ENCODE assay signal across 8 cellular contexts in genomic region chr1:179079113-179079761, GRCh38. TPM values are rescaled to one million over a fixed set of nuclear protein-coding genes. Genes with fewer than 3 reads are reported as not detected.
DNase-seq lines count a peak whose midpoint lies in the region; ATAC-seq, FAIRE-seq and TF ChIP-seq lines count a peak whose summit lies in the region.

No MANE protein-coding gene starts in this region.

- peaks cover 21% of the 10 kb centered on the region for H3K4me1 ChIP-seq in CD8-positive, alpha-beta memory T cell (ENCODE audit: insufficient read depth, low read length)

- H3K4me1 Mint-ChIP-seq in CD8-positive, alpha-beta memory T cell, result peaks cover 23 to 34% (median 25%) of the 10 kb centered on the region in 3 donors
- H3K4me1 Mint-ChIP-seq in T-helper 1 cell treated with Interleukin-12 subunit alpha and Interleukin-12 subunit beta and Interleukin-4 antibody, amounts not matched to agents 30 μg/mL and 1 μg/mL, for 36 hours (ENCODE audit: low read depth), result peaks cover 21% of the 10 kb centered on the region

- POLR2A ChIA-PET in CD8-positive, alpha-beta memory T cell (lab: Charles Lee), result interaction anchor here (0.6 kb wide), 3 partner anchors 43 to 735 kb away, joined by 3 read pairs; no protein-coding TSS in a partner anchor

- no peaks in the 10 kb centered on the region for H3K9me3 Mint-ChIP-seq in CD8-positive, alpha-beta memory T cell
- H3K9me3 Mint-ChIP-seq in T-helper 1 cell treated with Interleukin-12 subunit alpha and Interleukin-12 subunit beta and Interleukin-4 antibody, amounts not matched to agents 30 μg/mL and 1 μg/mL, for 36 hours, result no peaks in the 10 kb centered on the region

- FAIRE-seq in bronchial epithelial cell (lab: Jason Lieb, UNC), result no peak

- CTCF ChIA-PET in CD8-positive, alpha-beta memory T cell (lab: Charles Lee), result interaction anchor here (0.6 to 4.8 kb wide), 14 partner anchors 9 to 732 kb away, joined by 3 to 54 read pairs (median 4); partner anchors contain the start of genes AXDND1 and SOAT1

- H3K4me3 Mint-ChIP-seq in CD8-positive, alpha-beta memory T cell, result peak overlapping the region in 3 of 7 donors; percentile 11 to 63 (median 42)
- no peak overlapping the region for H3K4me3 Mint-ChIP-seq in T-helper 1 cell treated with Interleukin-12 subunit alpha and Interleukin-12 subunit beta and Interleukin-4 antibody, amounts not matched to agents 30 μg/mL and 1 μg/mL, for 36 hours

- TF ChIP-seq CTCF in bronchial epithelial cell (IDR thresholded peaks at IDR 0.05; ENCODE audit: insufficient read depth, low read length, severe bottlenecking) (peak; percentile 61), kidney epithelial cell (IDR thresholded peaks at IDR 0.05; ENCODE audit: insufficient read depth, low read length, poor library complexity, severe bottlenecking) (peak; percentile 71)

- no peaks in the 10 kb centered on the region for H3K27me3 ChIP-seq in CD8-positive, alpha-beta memory T cell (ENCODE audit: insufficient read depth, low read length, poor library complexity, severe bottlenecking)
- H3K27me3 ChIP-seq in bronchial epithelial cell (ENCODE audit: control insufficient read depth, insufficient read depth, low read length) (no peaks in the 10 kb centered on the region), kidney epithelial cell (ENCODE audit: control insufficient read depth, insufficient read depth, low read length) (no peaks in the 10 kb centered on the region)

- H3K36me3 Mint-ChIP-seq in CD8-positive, alpha-beta memory T cell, result peaks cover 0 to 8% (median 0%) of the 10 kb centered on the region in 3 donors
- H3K36me3 Mint-ChIP-seq in T-helper 1 cell treated with Interleukin-12 subunit alpha and Interleukin-12 subunit beta and Interleukin-4 antibody, amounts not matched to agents 30 μg/mL and 1 μg/mL, for 36 hours (ENCODE audit: low read depth), result peaks cover 7% of the 10 kb centered on the region

- peak overlapping the region in 6 of 8 donors; percentile 9 to 61 (median 38) for H3K27ac Mint-ChIP-seq in CD8-positive, alpha-beta memory T cell
- H3K27ac Mint-ChIP-seq in T-helper 1 cell treated with Interleukin-12 subunit alpha and Interleukin-12 subunit beta and Interleukin-4 antibody, amounts not matched to agents 30 μg/mL and 1 μg/mL, for 36 hours, result peak overlapping the region; percentile 36

- no peaks in the 10 kb centered on the region for H3K36me3 ChIP-seq in CD8-positive, alpha-beta memory T cell (ENCODE audit: insufficient read depth, low read length)
- H3K36me3 ChIP-seq in bronchial epithelial cell (ENCODE audit: control insufficient read depth, insufficient read depth, low read length), result no peaks in the 10 kb centered on the region
- no peaks in the 10 kb centered on the region for H3K36me3 ChIP-seq in kidney epithelial cell (ENCODE audit: control insufficient read depth, insufficient read depth, low read length)

- ATAC-seq in HG03135 (IDR thresholded peaks at IDR 0.05; ENCODE audit: unreplicated experiment), result no peak

- H3K4me3 ChIP-seq in CD8-positive, alpha-beta memory T cell (ENCODE audit: low read length), result no peak overlapping the region
- no peak overlapping the region for H3K4me3 ChIP-seq in bronchial epithelial cell (ENCODE audit: low read depth, low read length)
- no peak overlapping the region for H3K4me3 ChIP-seq in kidney epithelial cell (ENCODE audit: low read depth, low read length)

- H3K27ac ChIP-seq in CD8-positive, alpha-beta memory T cell (ENCODE audit: low read depth, low read length), result no peak overlapping the region

- peak; percentile 11 to 62 (median 59) for DNase-seq in CD8-positive, alpha-beta memory T cell
- peak; percentile 63 for DNase-seq in H4 (ENCODE audit: low spot score)
- DNase-seq in NCI-H2029 treated with DMSO at 0.1 percent for 48 hours (lab: John Stamatoyannopoulos, UW), result peak; percentile 20
- peak; percentile 69 for DNase-seq in bronchial epithelial cell (ENCODE audit: low read depth)
- DNase-seq in kidney epithelial cell (ENCODE audit: low read depth), result no peak
- DNase-seq in stimulated activated CD4-positive, alpha-beta T cell treated with anti-CD3 and anti-CD28 coated beads, Interleukin-2, amount 100 ng/mL, for 48 hours, result peak; percentile 22 to 31

- no peaks in the 10 kb centered on the region for H3K27me3 Mint-ChIP-seq in CD8-positive, alpha-beta memory T cell
- H3K27me3 Mint-ChIP-seq in T-helper 1 cell treated with Interleukin-12 subunit alpha and Interleukin-12 subunit beta and Interleukin-4 antibody, amounts not matched to agents 30 μg/mL and 1 μg/mL, for 36 hours (ENCODE audit: low read depth), result no peaks in the 10 kb centered on the region

- H3K9me3 ChIP-seq in CD8-positive, alpha-beta memory T cell (ENCODE audit: low read length), result no peaks in the 10 kb centered on the region

RNA-seq across cellular contexts. Expression of gene TOR3A, which starts 2.6 kb away (rescaled TPM):
- total RNA-seq in CD8-positive, alpha-beta memory T cell, result 10 to 100 TPM; 48.5 to 54.6 TPM
- 43.8 TPM for polyA plus RNA-seq in CD8-positive, alpha-beta memory T cell
- 34.1 and 42.4 TPM in 2 replicates for total RNA-seq in H4 (2014; rRNA removed; shearing (Covaris generic))
- total RNA-seq in bronchial epithelial cell (14.0 and 17.0 TPM in 2 replicates), kidney epithelial cell (53.6 and 57.5 TPM in 2 replicates)

RNA-seq across cellular contexts. Expression of gene FAM20B, which starts 53.5 kb away (rescaled TPM):
- total RNA-seq in CD8-positive, alpha-beta memory T cell, result 10 to 100 TPM; 39.2 to 41.5 TPM
- polyA plus RNA-seq in CD8-positive, alpha-beta memory T cell, result 11.4 TPM
- total RNA-seq in H4 (2014; rRNA removed; shearing (Covaris generic)), result 27.5 and 28.3 TPM in 2 replicates
- 39.5 and 51.1 TPM in 2 replicates for total RNA-seq in bronchial epithelial cell
- 21.2 and 27.5 TPM in 2 replicates for total RNA-seq in kidney epithelial cell
